Comparison of ENCODE assay signal across 8 cellular contexts in genomic region chr21:32392299-32392879, GRCh38. TPM values are rescaled to one million over a fixed set of nuclear protein-coding genes. Genes with fewer than 3 reads are reported as not detected.
A peak's percentile ranks its signal among the peaks of the same experiment; 100 is the strongest.
DNase-seq lines count a peak whose midpoint lies in the region; ATAC-seq, FAIRE-seq and TF ChIP-seq lines count a peak whose summit lies in the region.

No MANE protein-coding gene starts in this region.

- peak overlapping the region; percentile 78 for H3K27ac Mint-ChIP-seq in memory B cell

- H3K27me3 ChIP-seq in bronchial epithelial cell (ENCODE audit: control insufficient read depth, insufficient read depth, low read length): no peaks in the 10 kb centered on the region

- TF ChIP-seq CTCF in LNCaP clone FGC (IDR thresholded peaks at IDR 0.05; ENCODE audit: control insufficient read depth, extremely low read depth, insufficient read depth) (no peak), bronchial epithelial cell (IDR thresholded peaks at IDR 0.05; ENCODE audit: insufficient read depth, low read length, severe bottlenecking) (no peak)

- peak; percentile 31 for ATAC-seq in memory B cell (ENCODE audit: low read depth)

- H3K4me1 Mint-ChIP-seq in memory B cell: peaks cover 28% of the 10 kb centered on the region

- H3K9me3 Mint-ChIP-seq in memory B cell: no peaks in the 10 kb centered on the region

- H3K4me3 Mint-ChIP-seq in memory B cell: peak overlapping the region; percentile 89

- FAIRE-seq in bronchial epithelial cell (lab: Jason Lieb, UNC): no peak

- H3K27me3 Mint-ChIP-seq in memory B cell: peaks cover 2% of the 10 kb centered on the region

- DNase-seq in stimulated activated CD4-positive, alpha-beta T cell treated with anti-CD3 and anti-CD28 coated beads, Interleukin-15, amount 100 ng/mL, for 24 hours: peak; percentile 20
- no peak for DNase-seq in stimulated activated CD4-positive, alpha-beta T cell treated with anti-CD3 and anti-CD28 coated beads, Interleukin-1b, Interleukin-23, amount 100 ng/mL, for 48 hours
- DNase-seq in LNCaP clone FGC (ENCODE audit: low read depth) (no peak), bronchial epithelial cell (ENCODE audit: low read depth) (peak; percentile 29), memory B cell (ENCODE audit: low spot score in 2 of 2) (no peak), NCI-H1092 treated with DMSO at 0.1 percent for 48 hours (lab: John Stamatoyannopoulos, UW) (no peak), C1 segment of cervical spinal cord (lab: John Stamatoyannopoulos, UW) (no peak), NCI-H1436 treated with DMSO at 0.1 percent for 48 hours (lab: John Stamatoyannopoulos, UW) (no peak)

- H3K4me3 ChIP-seq in LNCaP clone FGC (ENCODE audit: low read depth, low read length) (peak overlapping the region; percentile 99), bronchial epithelial cell (ENCODE audit: low read depth, low read length) (peak overlapping the region; percentile 87)

- H3K36me3 ChIP-seq in bronchial epithelial cell (ENCODE audit: control insufficient read depth, insufficient read depth, low read length): peaks cover 2% of the 10 kb centered on the region

- H3K36me3 Mint-ChIP-seq in memory B cell: peaks cover 9% of the 10 kb centered on the region

RNA-seq across cellular contexts. Expression of gene URB1, which starts 0.4 kb away (rescaled TPM):
- 19.3 and 22.4 TPM in 2 replicates for total RNA-seq in bronchial epithelial cell

RNA-seq across cellular contexts. Expression of gene EVA1C, which starts 20.1 kb away (rescaled TPM):
- 8.8 and 9.0 TPM in 2 replicates for total RNA-seq in bronchial epithelial cell

Comparison
In these comparisons a context has a peak if more than half of its experiments do, and no peak if none do; other contexts are left out.
1. DNase-seq: peak in stimulated activated CD4-positive, alpha-beta T cell treated with anti-CD3 and anti-CD28 coated beads, Interleukin-15, amount 100 ng/mL, for 24 hours (single experiment) and bronchial epithelial cell (single experiment); none in stimulated activated CD4-positive, alpha-beta T cell treated with anti-CD3 and anti-CD28 coated beads, Interleukin-1b, Interleukin-23, amount 100 ng/mL, for 48 hours (single experiment), LNCaP clone FGC (single experiment), memory B cell (0 of 2), NCI-H1092 treated with DMSO at 0.1 percent for 48 hours (single experiment), C1 segment of cervical spinal cord (0 of 14) and NCI-H1436 treated with DMSO at 0.1 percent for 48 hours (single experiment).